1 cellular context compared by ENCODE assay signal in genomic region chr6:139081485-139081884, GRCh38.
TF ChIP-seq lines count a peak whose summit lies in the region.

No MANE protein-coding gene starts in this region.

TF ChIP-seq in IMR-90, 13 proteins besides CTCF, POLR2A, EP300 and RAD21:
- TF ChIP-seq MAFK (IDR thresholded peaks at IDR 0.05; ENCODE audit: low read depth, low read length) (peak; percentile 43), SMC3 (IDR thresholded peaks at IDR 0.05; ENCODE audit: low read depth, low read length) (no peak)
